1 cellular context compared by ENCODE assay signal in the genomic region with DNA sequence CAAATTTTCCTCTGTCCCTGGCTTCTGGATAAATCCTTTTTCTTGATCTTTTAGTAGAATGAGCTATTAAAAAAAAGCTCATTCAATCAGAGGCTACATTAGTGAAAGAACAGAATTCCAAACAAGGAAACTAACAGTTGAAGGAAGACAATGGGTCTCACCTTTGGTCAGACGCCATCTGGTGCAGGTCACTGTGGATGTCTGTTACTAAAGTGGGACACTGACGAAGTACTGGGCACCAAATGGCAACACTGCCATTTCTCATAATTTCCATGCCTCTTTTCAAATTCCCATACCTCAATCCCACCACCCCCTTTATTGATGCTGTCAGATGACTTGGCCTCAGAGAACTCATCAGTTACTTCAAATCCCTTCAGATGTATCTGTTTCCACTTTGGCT.
TF ChIP-seq lines count a peak whose summit lies in the region.

No MANE protein-coding gene starts in this region.

TF ChIP-seq in H1, 55 proteins besides CTCF, POLR2A, EP300 and RAD21:
- TF ChIP-seq, protein P1, sequence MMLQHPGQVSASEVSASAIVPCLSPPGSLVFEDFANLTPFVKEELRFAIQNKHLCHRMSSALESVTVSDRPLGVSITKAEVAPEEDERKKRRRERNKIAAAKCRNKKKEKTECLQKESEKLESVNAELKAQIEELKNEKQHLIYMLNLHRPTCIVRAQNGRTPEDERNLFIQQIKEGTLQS (IDR thresholded peaks at IDR 0.05; ENCODE audit: insufficient read depth, low read depth, low read length), result no peak
- TF ChIP-seq, protein P2, sequence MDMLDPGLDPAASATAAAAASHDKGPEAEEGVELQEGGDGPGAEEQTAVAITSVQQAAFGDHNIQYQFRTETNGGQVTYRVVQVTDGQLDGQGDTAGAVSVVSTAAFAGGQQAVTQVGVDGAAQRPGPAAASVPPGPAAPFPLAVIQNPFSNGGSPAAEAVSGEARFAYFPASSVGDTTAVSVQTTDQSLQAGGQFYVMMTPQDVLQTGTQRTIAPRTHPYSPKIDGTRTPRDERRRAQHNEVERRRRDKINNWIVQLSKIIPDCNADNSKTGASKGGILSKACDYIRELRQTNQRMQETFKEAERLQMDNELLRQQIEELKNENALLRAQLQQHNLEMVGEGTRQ (IDR thresholded peaks at IDR 0.05; ENCODE audit: low read length), result no peak
- TF ChIP-seq POU5F1 (IDR thresholded peaks at IDR 0.05; ENCODE audit: low read depth, low read length), result no peak
- TF ChIP-seq SIX5 (IDR thresholded peaks at IDR 0.05; ENCODE audit: low read depth, low read length), result no peak
- TF ChIP-seq ZNF274 (IDR thresholded peaks at IDR 0.05; ENCODE audit: borderline replicate concordance, extremely low read depth, low read length), result no peak
- TF ChIP-seq JUND (IDR thresholded peaks at IDR 0.05; ENCODE audit: low read length), result no peak
- no peak for TF ChIP-seq MAFK (IDR thresholded peaks at IDR 0.05; ENCODE audit: low read depth, low read length)
- TF ChIP-seq HDAC2 (IDR thresholded peaks at IDR 0.05; ENCODE audit: borderline replicate concordance in 1 of 2, low read depth in 2 of 2, low read length in 2 of 2), result no peak
- TF ChIP-seq RXRA (IDR thresholded peaks at IDR 0.05; ENCODE audit: insufficient read depth, low read depth, low read length), result no peak
- TF ChIP-seq TAF7 (optimal IDR thresholded peaks at IDR 0.05; ENCODE audit: borderline replicate concordance, low read depth, low read length), result no peak
- no peak for TF ChIP-seq SIRT6 (IDR thresholded peaks at IDR 0.05; ENCODE audit: low read length)
- TF ChIP-seq SP2 (IDR thresholded peaks at IDR 0.05; ENCODE audit: low read length), result no peak
- no peak for TF ChIP-seq TBP (IDR thresholded peaks at IDR 0.05; ENCODE audit: low read depth, low read length)
- no peak for TF ChIP-seq TEAD4 (IDR thresholded peaks at IDR 0.05; ENCODE audit: low read depth, low read length)
- no peak for TF ChIP-seq PHF8 (conservative IDR thresholded peaks at IDR 0.05; ENCODE audit: low read depth, low read length)
- no peak for TF ChIP-seq SRF (IDR thresholded peaks at IDR 0.05; ENCODE audit: low read depth, low read length)
- TF ChIP-seq RFX5 (IDR thresholded peaks at IDR 0.05; ENCODE audit: borderline replicate concordance, low read depth, low read length), result no peak
- no peak for TF ChIP-seq EGR1 (IDR thresholded peaks at IDR 0.05; ENCODE audit: borderline replicate concordance, low read depth, low read length)
- TF ChIP-seq, protein P3, sequence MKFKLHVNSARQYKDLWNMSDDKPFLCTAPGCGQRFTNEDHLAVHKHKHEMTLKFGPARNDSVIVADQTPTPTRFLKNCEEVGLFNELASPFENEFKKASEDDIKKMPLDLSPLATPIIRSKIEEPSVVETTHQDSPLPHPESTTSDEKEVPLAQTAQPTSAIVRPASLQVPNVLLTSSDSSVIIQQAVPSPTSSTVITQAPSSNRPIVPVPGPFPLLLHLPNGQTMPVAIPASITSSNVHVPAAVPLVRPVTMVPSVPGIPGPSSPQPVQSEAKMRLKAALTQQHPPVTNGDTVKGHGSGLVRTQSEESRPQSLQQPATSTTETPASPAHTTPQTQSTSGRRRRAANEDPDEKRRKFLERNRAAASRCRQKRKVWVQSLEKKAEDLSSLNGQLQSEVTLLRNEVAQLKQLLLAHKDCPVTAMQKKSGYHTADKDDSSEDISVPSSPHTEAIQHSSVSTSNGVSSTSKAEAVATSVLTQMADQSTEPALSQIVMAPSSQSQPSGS (IDR thresholded peaks at IDR 0.05; ENCODE audit: low read length), result no peak
- no peak for TF ChIP-seq CHD1 (IDR thresholded peaks at IDR 0.05; ENCODE audit: low read depth, low read length)
TF ChIP-seq in H1: peak in this region for 0.
